30 cellular contexts compared by ENCODE assay signal in the genomic region with DNA sequence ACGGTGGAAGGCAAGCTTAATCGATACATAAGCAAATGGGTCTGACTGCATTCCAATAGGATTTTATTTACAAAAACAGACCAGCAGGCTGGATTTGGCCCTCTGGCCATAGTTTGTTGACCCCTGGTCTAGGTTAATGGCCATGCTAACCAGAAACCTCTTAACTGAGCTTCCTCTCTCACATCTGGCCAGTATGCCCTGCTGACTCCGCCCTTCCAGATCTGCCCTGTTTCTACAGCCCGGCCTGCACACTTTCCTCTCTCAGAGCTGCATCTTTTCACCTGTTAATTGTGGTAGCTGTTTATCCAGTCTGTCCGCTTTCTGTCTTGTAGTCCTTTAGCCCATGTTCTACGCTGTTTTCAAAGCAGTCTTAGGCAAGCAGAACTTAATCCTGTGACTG. TPM values are rescaled to one million over a fixed set of nuclear protein-coding genes. Genes with fewer than 3 reads are reported as not detected.
"Had no signal": no experiment of that assay in that cellular context is flagged by ENCODE, and none has a peak within 500 bp of the region (broad histone marks: within the 10 kb centered on the region; RNA-seq: fewer than 3 reads in every experiment).

No MANE protein-coding gene starts in this region.

- H2AFZ ChIP-seq: parathyroid adenoma had no signal

- H3K27me3 ChIP-seq: gastrocnemius medialis, stomach, thyroid gland had no signal

- H3K4me1 Mint-ChIP-seq: activated naive CD4-positive, alpha-beta T cell treated with anti-CD3 and anti-CD28 coated beads, Interleukin-2, amount 50 U/mL, for 24 hours; activated naive CD8-positive, alpha-beta T cell treated with anti-CD3 and anti-CD28 coated beads, Interleukin-2, amount 50 U/mL, for 24 hours; central memory CD8-positive, alpha-beta T cell; immature natural killer cell; stimulated activated naive B cell treated with anti-CD40 and anti-IgM and Interleukin-4, amounts not matched to agents 10 μg/mL and 1 μg/mL and 100 μg/mL, for 72 hours; T-helper 17 cell had no signal

- H3K36me3 ChIP-seq: gastrocnemius medialis, right atrium auricular region, stomach, thyroid gland had no signal

- H3K9me3 ChIP-seq: gastrocnemius medialis, psoas muscle, right atrium auricular region, stomach, thyroid gland had no signal

- H3K4me1 ChIP-seq: gastrocnemius medialis, parathyroid adenoma, stomach had no signal

- H3K27me3 Mint-ChIP-seq: dendritic cell treated with granulocyte-macrophage colony-stimulating factor and Interleukin-4, amounts not matched to agents 40 ng/mL and 50 ng/mL, for 4 days; T-helper 17 cell had no signal

- H3K27ac Mint-ChIP-seq: activated B cell treated with CpG ODN at 0.5 μM for 24 hours; activated CD8-positive, alpha-beta T cell treated with anti-CD3 and anti-CD28 coated beads for 36 hours; activated naive CD4-positive, alpha-beta T cell treated with anti-CD3 and anti-CD28 coated beads, Interleukin-2, amount 50 U/mL, for 24 hours; activated naive CD8-positive, alpha-beta T cell treated with anti-CD3 and anti-CD28 coated beads, Interleukin-2, amount 50 U/mL, for 24 hours; activated T-helper 2 cell treated with anti-CD3 and anti-CD28 coated beads, Interferon-gamma antibody, Interleukin-2, Interleukin-4, amounts not matched to agents 10 μg/mL and 5 μg/mL and 100 μg/mL, durations not matched to agents 14 hours and 24 hours and 36 hours; dendritic cell treated with granulocyte-macrophage colony-stimulating factor and Interleukin-4, amounts not matched to agents 40 ng/mL and 50 ng/mL, for 4 days; immature natural killer cell; stimulated activated naive B cell treated with anti-CD40 and anti-IgM and Interleukin-4, amounts not matched to agents 10 μg/mL and 1 μg/mL and 100 μg/mL, for 72 hours; T-helper 17 cell had no signal

- H3K36me3 Mint-ChIP-seq: activated naive CD4-positive, alpha-beta T cell treated with anti-CD3 and anti-CD28 coated beads, Interleukin-2, amount 50 U/mL, for 24 hours; immature natural killer cell; stimulated activated naive B cell treated with anti-CD40 and anti-IgM and Interleukin-4, amounts not matched to agents 10 μg/mL and 1 μg/mL and 100 μg/mL, for 72 hours had no signal

- H3K27ac ChIP-seq: epithelial cell of prostate, gastrocnemius medialis, parathyroid adenoma, psoas muscle, right atrium auricular region, stomach, thyroid gland had no signal

- H3K79me2 ChIP-seq: parathyroid adenoma had no signal

- H3K9me3 Mint-ChIP-seq: activated B cell treated with CpG ODN at 0.5 μM for 24 hours; activated CD8-positive, alpha-beta T cell treated with anti-CD3 and anti-CD28 coated beads for 36 hours; activated naive CD4-positive, alpha-beta T cell treated with anti-CD3 and anti-CD28 coated beads, Interleukin-2, amount 50 U/mL, for 24 hours; activated naive CD8-positive, alpha-beta T cell treated with anti-CD3 and anti-CD28 coated beads, Interleukin-2, amount 50 U/mL, for 24 hours; activated T-helper 2 cell treated with anti-CD3 and anti-CD28 coated beads, Interferon-gamma antibody, Interleukin-2, Interleukin-4, amounts not matched to agents 10 μg/mL and 5 μg/mL and 100 μg/mL, durations not matched to agents 14 hours and 24 hours and 36 hours; dendritic cell treated with granulocyte-macrophage colony-stimulating factor and Interleukin-4, amounts not matched to agents 40 ng/mL and 50 ng/mL, for 4 days; nephron; stimulated activated naive B cell treated with anti-CD40 and anti-IgM and Interleukin-4, amounts not matched to agents 10 μg/mL and 1 μg/mL and 100 μg/mL, for 72 hours had no signal

- DNase-seq: activated B cell treated with CpG ODN at 0.5 μM for 24 hours; activated CD4-positive, alpha-beta T cell treated with anti-CD3 and anti-CD28 coated beads, Interleukin-2, amount 50 U/mL, for 1 hour; activated CD8-positive, alpha-beta T cell treated with anti-CD3 and anti-CD28 coated beads for 36 hours; activated naive CD8-positive, alpha-beta T cell treated with anti-CD3 and anti-CD28 coated beads, Interleukin-2, amount 50 U/mL, for 24 hours; activated T-cell treated with anti-CD3 and anti-CD28 coated beads, Interleukin-2, amount 50 U/mL, for 48 hours; amygdala; effector CD4-positive, alpha-beta T cell; gastrocnemius medialis; glutamatergic neuron; immature natural killer cell; kidney glomerular epithelial cell; nucleus accumbens; psoas muscle; stimulated activated CD4-positive, alpha-beta T cell treated with anti-CD3 and anti-CD28 coated beads, Interleukin-15, amount 100 ng/mL, for 24 hours; stimulated activated CD4-positive, alpha-beta T cell treated with anti-CD3 and anti-CD28 coated beads, Interleukin-2, amount 100 ng/mL, for 24 hours; stimulated activated naive B cell treated with anti-CD40 and anti-IgM and Interleukin-4, amounts not matched to agents 10 μg/mL and 1 μg/mL and 100 μg/mL, for 72 hours; stomach; T-helper 17 cell; T1000; thyroid gland had no signal

- H3K4me3 ChIP-seq: gastrocnemius medialis, lung, psoas muscle, right atrium auricular region, stomach, thyroid gland had no signal

- H3K4me3 Mint-ChIP-seq: activated B cell treated with CpG ODN at 0.5 μM for 24 hours; activated CD8-positive, alpha-beta T cell treated with anti-CD3 and anti-CD28 coated beads for 36 hours; activated naive CD4-positive, alpha-beta T cell treated with anti-CD3 and anti-CD28 coated beads, Interleukin-2, amount 50 U/mL, for 24 hours; activated naive CD8-positive, alpha-beta T cell treated with anti-CD3 and anti-CD28 coated beads, Interleukin-2, amount 50 U/mL, for 24 hours; central memory CD8-positive, alpha-beta T cell; dendritic cell treated with granulocyte-macrophage colony-stimulating factor and Interleukin-4, amounts not matched to agents 40 ng/mL and 50 ng/mL, for 4 days; immature natural killer cell; nephron; stimulated activated naive B cell treated with anti-CD40 and anti-IgM and Interleukin-4, amounts not matched to agents 10 μg/mL and 1 μg/mL and 100 μg/mL, for 72 hours; T-helper 17 cell had no signal

- ATAC-seq: activated CD8-positive, alpha-beta T cell treated with anti-CD3 and anti-CD28 coated beads for 36 hours; activated naive CD8-positive, alpha-beta T cell treated with anti-CD3 and anti-CD28 coated beads, Interleukin-2, amount 50 U/mL, for 24 hours; gastrocnemius medialis; left lobe of liver; psoas muscle; stimulated activated naive B cell treated with anti-CD40 and anti-IgM and Interleukin-4, amounts not matched to agents 10 μg/mL and 1 μg/mL and 100 μg/mL, for 72 hours; T-helper 17 cell had no signal

RNA-seq across cellular contexts. Expression of a gene that starts 25.6 kb away (rescaled TPM):
- total RNA-seq: activated B cell treated with CpG ODN at 0.5 μM for 24 hours; activated CD8-positive, alpha-beta T cell treated with anti-CD3 and anti-CD28 coated beads for 36 hours; activated T-helper 2 cell treated with anti-CD3 and anti-CD28 coated beads, Interferon-gamma antibody, Interleukin-2, Interleukin-4, amounts not matched to agents 10 μg/mL and 5 μg/mL and 100 μg/mL, durations not matched to agents 14 hours and 24 hours and 36 hours; T-helper 17 cell had no signal
- polyA plus RNA-seq: immature natural killer cell had no signal
